In the genomic region with DNA sequence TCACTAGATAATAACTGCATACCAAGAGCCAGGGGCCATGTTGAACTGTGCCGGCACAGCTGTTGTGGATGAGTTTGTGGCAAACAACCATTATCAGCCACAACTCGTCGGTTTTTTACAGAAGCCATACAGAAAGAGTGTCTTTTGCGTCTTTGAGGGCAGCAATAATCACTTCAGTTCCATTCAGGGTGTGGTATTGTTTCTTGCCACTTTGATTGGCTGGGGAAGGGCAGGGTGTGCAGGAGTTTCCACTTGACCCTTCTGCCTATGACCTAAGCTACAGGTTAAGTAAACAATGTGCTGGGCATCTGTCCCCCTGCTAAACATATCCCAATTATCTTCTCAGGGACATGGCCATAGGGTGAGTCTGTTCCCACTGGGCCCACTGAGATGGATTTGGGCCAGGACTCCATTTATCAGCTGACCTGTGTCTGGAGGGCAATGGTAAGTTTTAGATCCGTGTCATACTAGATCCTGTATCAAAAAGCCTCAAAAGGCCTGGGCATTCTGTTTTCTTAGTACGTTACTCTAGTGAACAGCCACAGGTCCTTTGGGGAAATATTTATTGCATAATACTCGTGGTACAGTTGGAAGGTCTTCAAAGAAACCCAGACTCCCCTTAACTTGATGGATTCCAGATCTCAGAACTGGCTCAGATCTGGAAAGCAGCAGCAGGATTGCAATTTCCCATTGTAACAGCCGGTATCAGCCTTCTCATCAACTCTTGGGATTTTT, we compare ENCODE assay signal across 10 cellular contexts. TPM values are rescaled to one million over a fixed set of nuclear protein-coding genes. Genes with fewer than 3 reads are reported as not detected.
DNase-seq lines count a peak whose midpoint lies in the region; ATAC-seq and TF ChIP-seq lines count a peak whose summit lies in the region.
"Had no signal": no experiment of that assay in that cellular context is flagged by ENCODE, and none has a peak within 500 bp of the region (broad histone marks: within the 10 kb centered on the region; RNA-seq: fewer than 3 reads in every experiment).

No MANE protein-coding gene starts in this region.

- H3K9me3 Mint-ChIP-seq in stimulated activated naive B cell treated with anti-CD40 and anti-IgM and Interleukin-4, amounts not matched to agents 10 μg/mL and 1 μg/mL and 100 μg/mL, for 72 hours: peaks cover 5 to 6% of the 10 kb centered on the region in 2 donors

- peaks cover 45 to 62% of the 10 kb centered on the region in 2 donors for H3K36me3 Mint-ChIP-seq in stimulated activated naive B cell treated with anti-CD40 and anti-IgM and Interleukin-4, amounts not matched to agents 10 μg/mL and 1 μg/mL and 100 μg/mL, for 72 hours

- H4K20me1 ChIP-seq in osteoblast (ENCODE audit: insufficient read depth, low read length): no peaks in the 10 kb centered on the region

- H2AFZ ChIP-seq in osteoblast (ENCODE audit: low read length): no peak overlapping the region

- no peak overlapping the region for H3K27ac Mint-ChIP-seq in stimulated activated naive B cell treated with anti-CD40 and anti-IgM and Interleukin-4, amounts not matched to agents 10 μg/mL and 1 μg/mL and 100 μg/mL, for 72 hours

- peaks cover 44% of the 10 kb centered on the region for H3K36me3 ChIP-seq in osteoblast (ENCODE audit: insufficient read depth, low read length)

- H3K4me3 Mint-ChIP-seq in stimulated activated naive B cell treated with anti-CD40 and anti-IgM and Interleukin-4, amounts not matched to agents 10 μg/mL and 1 μg/mL and 100 μg/mL, for 72 hours: no peak overlapping the region

- H3K27ac ChIP-seq in osteoblast (ENCODE audit: low read depth, low read length): no peak overlapping the region

- H3K27me3 ChIP-seq in osteoblast (ENCODE audit: insufficient read depth, low read length): no peaks in the 10 kb centered on the region

- no peak for ATAC-seq in stimulated activated naive B cell treated with anti-CD40 and anti-IgM and Interleukin-4, amounts not matched to agents 10 μg/mL and 1 μg/mL and 100 μg/mL, for 72 hours (replicated peaks)
- ATAC-seq in GM18909 (IDR thresholded peaks at IDR 0.05; ENCODE audit: poor library complexity, unreplicated experiment) (no peak), HG03565 (IDR thresholded peaks at IDR 0.05; ENCODE audit: unreplicated experiment) (no peak)

- H3K4me2 ChIP-seq in osteoblast (ENCODE audit: insufficient read depth, low read length): no peak overlapping the region

- no peaks in the 10 kb centered on the region for H3K27me3 Mint-ChIP-seq in stimulated activated naive B cell treated with anti-CD40 and anti-IgM and Interleukin-4, amounts not matched to agents 10 μg/mL and 1 μg/mL and 100 μg/mL, for 72 hours

- H3K79me2 ChIP-seq in osteoblast (ENCODE audit: insufficient read depth, low read length): no peaks in the 10 kb centered on the region

- peaks cover 15% of the 10 kb centered on the region for H3K9me3 ChIP-seq in osteoblast (ENCODE audit: low read depth, low read length)

- TF ChIP-seq CTCF in fibroblast of pulmonary artery (IDR thresholded peaks at IDR 0.05; ENCODE audit: low read length, missing control alignments) (no peak), osteoblast (IDR thresholded peaks at IDR 0.05; ENCODE audit: extremely low read depth, low read depth, low read length) (no peak)

- no peaks in the 10 kb centered on the region for H3K4me1 ChIP-seq in osteoblast (ENCODE audit: insufficient read depth, low read length)

- H3K4me3 ChIP-seq in fibroblast of pulmonary artery (replicated peaks; ENCODE audit: low read depth, low read length) (no peak overlapping the region), osteoblast (ENCODE audit: insufficient read depth, low read length) (no peak overlapping the region)

- DNase-seq in AG20443 (ENCODE audit: low spot score) (peak; percentile 55), RPMI7951 (ENCODE audit: low read depth) (peak; percentile 70), fibroblast of pulmonary artery (ENCODE audit: low read depth) (peak; percentile 94), osteoblast (ENCODE audit: insufficient read length, low spot score, missing footprints) (peak; percentile 51), medulla oblongata (ENCODE audit: extremely low spot score) (no peak)
- no peak for DNase-seq in stimulated activated naive B cell treated with anti-CD40 and anti-IgM and Interleukin-4, amounts not matched to agents 10 μg/mL and 1 μg/mL and 100 μg/mL, for 72 hours
- DNase-seq: activated CD8-positive, alpha-beta memory T cell treated with anti-CD3 and anti-CD28 coated beads, Interleukin-2, amount 50 U/mL, for 48 hours; COR-L47 had no signal

- no peaks in the 10 kb centered on the region for H3K4me1 Mint-ChIP-seq in stimulated activated naive B cell treated with anti-CD40 and anti-IgM and Interleukin-4, amounts not matched to agents 10 μg/mL and 1 μg/mL and 100 μg/mL, for 72 hours

RNA-seq across cellular contexts. Expression of gene ZNF3, which starts 15.9 kb away (rescaled TPM):
- total RNA-seq in RPMI7951 (2014; rRNA removed; shearing (Covaris generic)): 22.6 and 25.1 TPM in 2 replicates
- 30.4 and 33.9 TPM in 2 replicates for total RNA-seq in osteoblast

RNA-seq across cellular contexts. Expression of gene ZSCAN21, which starts 16.0 kb away (rescaled TPM):
- total RNA-seq in RPMI7951 (2014; rRNA removed; shearing (Covaris generic)): 13.5 and 15.4 TPM in 2 replicates
- 9.8 and 10.9 TPM in 2 replicates for total RNA-seq in osteoblast

RNA-seq across cellular contexts. Expression of gene COPS6, which starts 23.1 kb away (rescaled TPM):
- 63.6 and 83.4 TPM in 2 replicates for total RNA-seq in RPMI7951 (2014; rRNA removed; shearing (Covaris generic))
- total RNA-seq in osteoblast: 42.4 and 45.6 TPM in 2 replicates

RNA-seq across cellular contexts. Expression of gene MCM7, which starts 35.6 kb away (rescaled TPM):
- 216 and 221 TPM in 2 replicates for total RNA-seq in RPMI7951 (2014; rRNA removed; shearing (Covaris generic))
- total RNA-seq in osteoblast: 28.6 and 31.2 TPM in 2 replicates

RNA-seq across cellular contexts. Expression of gene AP4M1, which starts 35.8 kb away (rescaled TPM):
- 22.6 and 36.8 TPM in 2 replicates for total RNA-seq in RPMI7951 (2014; rRNA removed; shearing (Covaris generic))
- 19.5 and 20.0 TPM in 2 replicates for total RNA-seq in osteoblast

Comparison
In these comparisons a context has a peak if more than half of its experiments do, and no peak if none do; other contexts are left out.
1. DNase-seq: peak in AG20443 (single experiment), RPMI7951 (single experiment), fibroblast of pulmonary artery (single experiment) and osteoblast (single experiment); none in stimulated activated naive B cell treated with anti-CD40 and anti-IgM and Interleukin-4, amounts not matched to agents 10 μg/mL and 1 μg/mL and 100 μg/mL, for 72 hours (single experiment) and medulla oblongata (single experiment).